In genomic region chr17:1158879-1159278, GRCh38 we compare ENCODE assay signal across 14 cellular contexts.
"Had no signal": no experiment of that assay in that cellular context is flagged by ENCODE, and none has a peak within 500 bp of the region (broad histone marks: within the 10 kb centered on the region; RNA-seq: fewer than 3 reads in every experiment).

No MANE protein-coding gene starts in this region.

- H3K9me3 ChIP-seq: neutrophil, right atrium auricular region, thyroid gland, uterus had no signal

- ATAC-seq: naive thymus-derived CD8-positive, alpha-beta T cell; T-helper 17 cell had no signal

- H3K4me1 Mint-ChIP-seq: activated naive CD8-positive, alpha-beta T cell treated with anti-CD3 and anti-CD28 coated beads for 36 hours; endodermal cell; T-helper 17 cell had no signal

- H3K4me3 ChIP-seq: right atrium auricular region, thyroid gland, uterus had no signal

- H3K27ac ChIP-seq: neutrophil, right atrium auricular region, thyroid gland, uterus had no signal

- H3K27me3 ChIP-seq: neutrophil, right atrium auricular region, thyroid gland, uterus had no signal

- H3K4me1 ChIP-seq: thyroid gland, uterus had no signal

- H3K36me3 ChIP-seq: neutrophil, thyroid gland, uterus had no signal

- H3K27ac Mint-ChIP-seq: activated naive CD8-positive, alpha-beta T cell treated with anti-CD3 and anti-CD28 coated beads for 36 hours; endodermal cell; T-helper 17 cell had no signal

- H3K36me3 Mint-ChIP-seq: activated naive CD8-positive, alpha-beta T cell treated with anti-CD3 and anti-CD28 coated beads for 36 hours had no signal

- H3K27me3 Mint-ChIP-seq: activated naive CD8-positive, alpha-beta T cell treated with anti-CD3 and anti-CD28 coated beads for 36 hours; central memory CD8-positive, alpha-beta T cell; naive thymus-derived CD8-positive, alpha-beta T cell; T-helper 17 cell had no signal

- H3K4me3 Mint-ChIP-seq: activated naive CD8-positive, alpha-beta T cell treated with anti-CD3 and anti-CD28 coated beads for 36 hours; central memory CD8-positive, alpha-beta T cell; endodermal cell; immature natural killer cell; naive thymus-derived CD8-positive, alpha-beta T cell; T-helper 17 cell had no signal

- DNase-seq: activated gamma-delta T cell; activated naive CD8-positive, alpha-beta T cell treated with anti-CD3 and anti-CD28 coated beads for 36 hours; aorta; endodermal cell; erythroblast; immature natural killer cell; naive thymus-derived CD8-positive, alpha-beta T cell; small intestine; T-helper 17 cell; thyroid gland; uterus had no signal

- H3K9me3 Mint-ChIP-seq: activated naive CD8-positive, alpha-beta T cell treated with anti-CD3 and anti-CD28 coated beads for 36 hours; central memory CD8-positive, alpha-beta T cell; endodermal cell; immature natural killer cell; naive thymus-derived CD8-positive, alpha-beta T cell had no signal
